9 cellular contexts compared by ENCODE assay signal in genomic region chr1:26999440-26999987, GRCh38. TPM values are rescaled to one million over a fixed set of nuclear protein-coding genes. Genes with fewer than 3 reads are reported as not detected.
DNase-seq lines count a peak whose midpoint lies in the region; ATAC-seq, FAIRE-seq and TF ChIP-seq lines count a peak whose summit lies in the region.
"Had no signal": no experiment of that assay in that cellular context is flagged by ENCODE, and none has a peak within 500 bp of the region (broad histone marks: within the 10 kb centered on the region; RNA-seq: fewer than 3 reads in every experiment).

No MANE protein-coding gene starts in this region.

- TF ChIP-seq POLR2A in A549 (IDR thresholded peaks at IDR 0.05; ENCODE audit: low read length), result no peak

- ATAC-seq in A549 (peak; percentile 48 to 56), mucosa of descending colon (peak; percentile 32), HG02678 (IDR thresholded peaks at IDR 0.05; ENCODE audit: unreplicated experiment) (no peak)
- ATAC-seq: natural killer cell had no signal

- peak in 1 of 2 experiments; percentile 28; a peak in 1 of 5 replicates for TF ChIP-seq EP300 in A549 (IDR thresholded peaks at IDR 0.05)

- DNase-seq in A549 (ENCODE audit: low read depth in 1 of 2, low spot score in 1 of 2) (peak; percentile 80 to 90), M059J (ENCODE audit: low read depth) (peak; percentile 98), mucosa of descending colon (no peak), GF-D8 (lab: John Stamatoyannopoulos, UW) (no peak), GM19240 (ENCODE audit: insufficient read length, low spot score) (no peak), NCI-H2107 (lab: John Stamatoyannopoulos, UW) (no peak)
- DNase-seq: natural killer cell had no signal

- H3K9me3 ChIP-seq in A549, result no peaks in the 10 kb centered on the region
- H3K9me3 ChIP-seq in esophagus (ENCODE audit: control insufficient read depth in 2 of 2, insufficient read depth in 1 of 2, low read depth in 1 of 2, low read length in 1 of 2), result no peaks in the 10 kb centered on the region
- H3K9me3 ChIP-seq in mucosa of descending colon, result no peaks in the 10 kb centered on the region

- peaks cover 0 to 13% of the 10 kb centered on the region in 2 donors for H3K36me3 ChIP-seq in esophagus (ENCODE audit: control insufficient read depth in 2 of 2, insufficient read depth in 2 of 2, low read length in 1 of 2)
- H3K36me3 ChIP-seq in mucosa of descending colon (ENCODE audit: low read depth), result no peaks in the 10 kb centered on the region

- CTCF ChIA-PET in A549 (lab: Yijun Ruan, JAX), result interaction anchor here (0.7 to 10.6 kb wide), 7 partner anchors 11 to 97 kb away, joined by 3 to 188 read pairs (median 6); partner anchors contain the start of gene TENT5B

- intact Hi-C loops in mucosa of descending colon (cut with DNase I, micrococcal nuclease), result loop anchor here (10.0 kb wide), 2 partner anchors 45 to 95 kb away; no protein-coding TSS in a partner anchor

- H3K4me1 ChIP-seq in A549 (peaks cover 71% of the 10 kb centered on the region), esophagus (ENCODE audit: control insufficient read depth in 2 of 2, insufficient read depth in 2 of 2, low read length in 1 of 2) (peaks cover 5 to 15% of the 10 kb centered on the region in 2 donors), mucosa of descending colon (ENCODE audit: low read depth) (peaks cover 6% of the 10 kb centered on the region)

- TF ChIP-seq CTCF in A549 (IDR thresholded peaks at IDR 0.05) (no peak), mucosa of descending colon (IDR thresholded peaks at IDR 0.05) (no peak)

- WGBS in A549 (ENCODE audit: missing lambda C conversion rate), result 0% methylated on average over 7 of the region's 7 CpGs
- WGBS in esophagus, 2 donors, result 24 to 40% methylated on average over 7 of the region's 7 CpGs

- H3K27me3 ChIP-seq in esophagus (ENCODE audit: control insufficient read depth in 1 of 2, insufficient read depth in 2 of 2, low read length in 2 of 2), result no peaks in the 10 kb centered on the region

- TF ChIP-seq RAD21 in A549 (conservative IDR thresholded peaks at IDR 0.05 in 1 of 2, IDR thresholded peaks at IDR 0.05 in 1 of 2), result peak in 1 of 2 experiments; percentile 4; a peak in 1 of 5 replicates

- no peak for FAIRE-seq in A549 (lab: Jason Lieb, UNC)

- H3K27ac ChIP-seq in A549 (peak overlapping the region; percentile 100), esophagus (ENCODE audit: low read depth in 2 of 2, low read length in 1 of 2) (peak overlapping the region; percentile 75 to 97)

- peak overlapping the region; percentile 99 for H3K4me2 ChIP-seq in A549

- peak overlapping the region; percentile 96; the same call in 2 of the 3 replicates for H3K4me3 ChIP-seq in A549
- H3K4me3 ChIP-seq in esophagus (ENCODE audit: low read depth in 1 of 2, low read length in 2 of 2), result no peak overlapping the region
- no peak overlapping the region for H3K4me3 ChIP-seq in mucosa of descending colon

- POLR2A ChIA-PET in A549 (lab: Yijun Ruan, JAX), result no interaction called here

TF ChIP-seq in A549, 52 proteins besides CTCF, POLR2A, EP300 and RAD21:
- TF ChIP-seq MAZ (IDR thresholded peaks at IDR 0.05; ENCODE audit: borderline replicate concordance, low read depth, low read length) (no peak), SREBF2 (IDR thresholded peaks at IDR 0.05) (no peak), HES2 (IDR thresholded peaks at IDR 0.05) (no peak), CEBPB (IDR thresholded peaks at IDR 0.05) (peak in 1 of 2 experiments; percentile 7; a peak in 1 of 4 replicates), NPAS2 (CRISPR knock-in tag; IDR thresholded peaks at IDR 0.05; ENCODE audit: borderline replicate concordance) (no peak), JUN (IDR thresholded peaks at IDR 0.05) (peak in 1 of 2 experiments; percentile 66; a peak in 2 of 5 replicates), MYC (IDR thresholded peaks at IDR 0.05; ENCODE audit: borderline replicate concordance, low read length) (no peak), NFE2L2 (conservative IDR thresholded peaks at IDR 0.05; ENCODE audit: low read length) (no peak), ZFP36 (IDR thresholded peaks at IDR 0.05; ENCODE audit: borderline replicate concordance, partially characterized antibody) (no peak), FOSL2 (IDR thresholded peaks at IDR 0.05) (no peak), FOSL2 (CRISPR knock-in tag; IDR thresholded peaks at IDR 0.05) (peak; percentile 68), POLR2AphosphoS2 (conservative IDR thresholded peaks at IDR 0.05; ENCODE audit: low read length) (peak; percentile 84), ATOH8 (CRISPR knock-in tag; IDR thresholded peaks at IDR 0.05; ENCODE audit: low read depth) (no peak), CBX2 (IDR thresholded peaks at IDR 0.05; ENCODE audit: borderline replicate concordance, low read depth) (no peak), GATA3 (IDR thresholded peaks at IDR 0.05; ENCODE audit: borderline replicate concordance) (peak; percentile 76), CHD4 (IDR thresholded peaks at IDR 0.05; ENCODE audit: borderline replicate concordance) (no peak), PBX3 (IDR thresholded peaks at IDR 0.05) (peak; percentile 70; the same call in 1 of the 2 replicates)
- TF ChIP-seq, protein P1, sequence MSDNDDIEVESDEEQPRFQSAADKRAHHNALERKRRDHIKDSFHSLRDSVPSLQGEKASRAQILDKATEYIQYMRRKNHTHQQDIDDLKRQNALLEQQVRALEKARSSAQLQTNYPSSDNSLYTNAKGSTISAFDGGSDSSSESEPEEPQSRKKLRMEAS (IDR thresholded peaks at IDR 0.05), result peak; percentile 25; the same call in 1 of the 2 replicates
TF ChIP-seq in A549: peak in this region for 7.

RNA-seq across cellular contexts. Expression of gene TRNP1, which starts 6.0 kb away (rescaled TPM):
- polyA plus RNA-seq in A549 (2011; rRNA removed) (113 and 134 TPM in 2 replicates), A549 (2017; fragmentation: RNase III; extraction: RNeasy Plus Mini Kit Qiagen cat#74134 plus additional on column Dnase treatment) (68.5 to 86.3 TPM (median 73.9 TPM) in 3 replicates), esophagus (100 to 1,000 TPM in 1 of 2 donors, 10 to 100 TPM in 1; 84.9 to 158 TPM)
- 109 and 152 TPM in 2 replicates for polyA plus RNA-seq in A549 (2012; cell fraction: cytosol; rRNA removed)
- polyA plus RNA-seq in A549 (2012; cell fraction: nucleus; rRNA removed), result 100 and 141 TPM in 2 replicates
- polyA minus RNA-seq in A549 (2011; rRNA and poly(A)+ RNA removed), result 61.4 and 69.2 TPM in 2 replicates
- total RNA-seq in M059J (2014; rRNA removed; shearing (Covaris generic)), result 3.9 and 11.6 TPM in 2 replicates
- 10 to 100 TPM in 1 of 3 donors, 1 to 10 TPM in 2; 1.0 to 16.8 (median 3.0) TPM for total RNA-seq in mucosa of descending colon

RNA-seq across cellular contexts. Expression of gene TENT5B, which starts 13.1 kb away (rescaled TPM):
- 0.27 and 0.36 TPM in 2 replicates for polyA plus RNA-seq in A549 (2011; rRNA removed)
- 0.94 and 1.0 TPM in 2 replicates for polyA plus RNA-seq in A549 (2012; cell fraction: cytosol; rRNA removed)
- polyA plus RNA-seq in A549 (2012; cell fraction: nucleus; rRNA removed), result 1.5 and 1.8 TPM in 2 replicates
- 0.98 to 1.2 TPM (median 1.0 TPM) in 3 replicates for polyA plus RNA-seq in A549 (2017; fragmentation: RNase III; extraction: RNeasy Plus Mini Kit Qiagen cat#74134 plus additional on column Dnase treatment)
- 0.33 and 0.83 TPM in 2 replicates for polyA minus RNA-seq in A549 (2011; rRNA and poly(A)+ RNA removed)
- total RNA-seq in M059J (2014; rRNA removed; shearing (Covaris generic)), result 7.1 and 8.7 TPM in 2 replicates
- polyA plus RNA-seq in esophagus, result 10 to 100 TPM; 79.2 to 84.3 TPM
- 10 to 100 TPM in 1 of 3 donors, 1 to 10 TPM in 1, under 1 TPM in 1; 0.43 to 29.7 (median 5.7) TPM for total RNA-seq in mucosa of descending colon

RNA-seq across cellular contexts. Expression of gene KDF1, which starts 39.2 kb away (rescaled TPM):
- not detected in 2 replicates for polyA plus RNA-seq in A549 (2011; rRNA removed)
- not detected in 2 replicates for polyA plus RNA-seq in A549 (2012; cell fraction: cytosol; rRNA removed)
- not detected in 2 replicates for polyA plus RNA-seq in A549 (2012; cell fraction: nucleus; rRNA removed)
- not detected in 3 replicates for polyA plus RNA-seq in A549 (2017; fragmentation: RNase III; extraction: RNeasy Plus Mini Kit Qiagen cat#74134 plus additional on column Dnase treatment)
- 0.15 TPM in 1 of 2 replicates, not detected in the other for polyA minus RNA-seq in A549 (2011; rRNA and poly(A)+ RNA removed)
- total RNA-seq in M059J (2014; rRNA removed; shearing (Covaris generic)), result not detected in 2 replicates
- polyA plus RNA-seq in esophagus, result 10 to 100 TPM; 12.7 to 17.5 TPM
- total RNA-seq in mucosa of descending colon, result 10 to 100 TPM; 10.1 to 27.0 (median 20.4) TPM

Comparison
In these comparisons a context has a peak if more than half of its experiments do, and no peak if none do; other contexts are left out.
1. DNase-seq: peak in A549 (2 of 2) and M059J (single experiment); none in mucosa of descending colon (0 of 3), GF-D8 (single experiment), GM19240 (single experiment) and NCI-H2107 (single experiment).
2. RNA of gene KDF1, which starts 39.2 kb away (total RNA-seq): 10.1 to 27.0 TPM in mucosa of descending colon; not detected in M059J; every median in the first group is over 10 times any median in the second.